ENCODE assay signal across 8 cellular contexts in genomic region chr2:28544915-28545589, GRCh38. TPM values are rescaled to one million over a fixed set of nuclear protein-coding genes. Genes with fewer than 3 reads are reported as not detected.
DNase-seq lines count a peak whose midpoint lies in the region; ATAC-seq, FAIRE-seq and TF ChIP-seq lines count a peak whose summit lies in the region.

No MANE protein-coding gene starts in this region.

- no peak overlapping the region for H3K27ac ChIP-seq in neuronal stem cell (replicated peaks; ENCODE audit: low read length)

- H2AK5ac ChIP-seq in neuronal stem cell (ENCODE audit: low read depth, low read length), result peak overlapping the region; percentile 51

- no peak overlapping the region for H2BK15ac ChIP-seq in neuronal stem cell (ENCODE audit: low read length)

- intact Hi-C loops in left ventricle myocardium superior (cut with micrococcal nuclease), result no loop called here

- H3K4me1 ChIP-seq in neuronal stem cell (ENCODE audit: control insufficient read depth in 2 of 2, insufficient read depth in 1 of 2, low read depth in 1 of 2, low read length in 2 of 2), result peaks cover 28 to 31% of the 10 kb centered on the region in 2 donors

- H3K27me3 Mint-ChIP-seq in glutamatergic neuron (ENCODE audit: unreplicated experiment), result no peaks in the 10 kb centered on the region

- peaks cover 0 to 3% of the 10 kb centered on the region in 2 donors for H3K9me3 ChIP-seq in neuronal stem cell (replicated peaks in 1 of 2; ENCODE audit: control insufficient read depth in 2 of 2, insufficient read depth in 1 of 2, low read depth in 1 of 2, low read length in 2 of 2)

- H3K79me1 ChIP-seq in neuronal stem cell (ENCODE audit: low read depth, low read length), result no peaks in the 10 kb centered on the region

- peaks cover 0 to 48% (median 21%) of the 10 kb centered on the region in 3 experiments for H3K27me3 ChIP-seq in neuronal stem cell (ENCODE audit: control insufficient read depth in 3 of 3, insufficient read depth in 3 of 3, low read depth in 1 of 3, low read length in 3 of 3)

- H3K23ac ChIP-seq in neuronal stem cell (ENCODE audit: low read depth, low read length, poor library complexity), result no peak overlapping the region

- no peak overlapping the region for H3K4ac ChIP-seq in neuronal stem cell (ENCODE audit: low read length)

- H3K18ac ChIP-seq in neuronal stem cell (ENCODE audit: low read length), result peak overlapping the region; percentile 51

- no peak overlapping the region for H2BK120ac ChIP-seq in neuronal stem cell (ENCODE audit: low read depth, low read length)

- FAIRE-seq in RCC 7860 (lab: Jason Lieb, UNC), result no peak

- TF ChIP-seq CTCF in glutamatergic neuron (IDR thresholded peaks at IDR 0.05; ENCODE audit: partially characterized antibody, unreplicated experiment), result no peak

- no peak overlapping the region for H3K27ac Mint-ChIP-seq in glutamatergic neuron (ENCODE audit: unreplicated experiment)

- no peak overlapping the region for H3K4me2 ChIP-seq in neuronal stem cell (ENCODE audit: insufficient read depth, low read length, poor library complexity, severe bottlenecking)

- DNase-seq in ELF-1 (ENCODE audit: low read depth, low spot score), result peak; percentile 36
- DNase-seq in RCC 7860 (ENCODE audit: low spot score), result peak; percentile 44
- DNase-seq in central memory CD4-positive, alpha-beta T cell, result peak; percentile 48
- DNase-seq in neuronal stem cell (ENCODE audit: low spot score), result no peak
- no peak for DNase-seq in NCI-H146 treated with DMSO at 0.1 percent for 48 hours (lab: John Stamatoyannopoulos, UW; ENCODE audit: unreplicated experiment)
- no peak for DNase-seq in glutamatergic neuron
- DNase-seq in left ventricle myocardium superior, result no peak

- no peak overlapping the region for H4K8ac ChIP-seq in neuronal stem cell (ENCODE audit: low read depth, low read length)

- H3K9me3 Mint-ChIP-seq in glutamatergic neuron (ENCODE audit: unreplicated experiment), result peaks cover 4% of the 10 kb centered on the region

- no peak overlapping the region for H3K4me3 Mint-ChIP-seq in glutamatergic neuron (ENCODE audit: unreplicated experiment)

- no peak overlapping the region for H2BK12ac ChIP-seq in neuronal stem cell (ENCODE audit: low read length)

- no peak overlapping the region for H3K4me3 ChIP-seq in neuronal stem cell (ENCODE audit: low read length in 2 of 2)

- H2BK5ac ChIP-seq in neuronal stem cell (ENCODE audit: low read length), result no peak overlapping the region

- no peak overlapping the region for H3K14ac ChIP-seq in neuronal stem cell (ENCODE audit: low read length)

- H4K91ac ChIP-seq in neuronal stem cell (ENCODE audit: low read depth, low read length, poor library complexity), result no peak overlapping the region

- no CpG with 5 or more reads among the region's 18 CpGs for WGBS in neuronal stem cell (ENCODE audit: extremely low coverage in 2 of 2, insufficient read length in 2 of 2, insufficient replicate concordance in 1 of 2), 2 donors

- no peak overlapping the region for H3K9ac ChIP-seq in neuronal stem cell (ENCODE audit: low read depth, low read length, poor library complexity)

- H2AFZ ChIP-seq in neuronal stem cell (ENCODE audit: low read length), result no peak overlapping the region

- no peak for ATAC-seq in GM18909 (IDR thresholded peaks at IDR 0.05; ENCODE audit: poor library complexity, unreplicated experiment)
- no peak for ATAC-seq in left ventricle myocardium superior

- no peaks in the 10 kb centered on the region for H3K36me3 Mint-ChIP-seq in glutamatergic neuron (ENCODE audit: unreplicated experiment)

- peaks cover 6% of the 10 kb centered on the region for H3K4me1 Mint-ChIP-seq in glutamatergic neuron (ENCODE audit: low read depth, unreplicated experiment)

- no peaks in the 10 kb centered on the region for H3K36me3 ChIP-seq in neuronal stem cell (replicated peaks in 1 of 2; ENCODE audit: control insufficient read depth in 2 of 2, insufficient read depth in 2 of 2, low read length in 2 of 2)

RNA-seq across cellular contexts. Expression of gene PLB1, which starts 49.2 kb away (rescaled TPM):
- polyA plus RNA-seq in neuronal stem cell (2013, experiment 1 of 2), result 0.08 TPM
- polyA plus RNA-seq in neuronal stem cell (2013, experiment 2 of 2), result 0.07 TPM
- not detected for total RNA-seq in glutamatergic neuron (ENCODE audit: unreplicated experiment)
- 3.3 TPM for total RNA-seq in left ventricle myocardium superior

Comparison
In these comparisons a context has a peak if more than half of its experiments do, and no peak if none do; other contexts are left out.
1. DNase-seq: peak in ELF-1 (single experiment), RCC 7860 (single experiment) and central memory CD4-positive, alpha-beta T cell (single experiment); none in neuronal stem cell (single experiment), NCI-H146 treated with DMSO at 0.1 percent for 48 hours (single experiment), glutamatergic neuron (single experiment) and left ventricle myocardium superior (single experiment).